13 cellular contexts compared by ENCODE assay signal in genomic region chr1:12132078-12132477, GRCh38. TPM values are rescaled to one million over a fixed set of nuclear protein-coding genes. Genes with fewer than 3 reads are reported as not detected.
DNase-seq lines count a peak whose midpoint lies in the region; ATAC-seq, FAIRE-seq and TF ChIP-seq lines count a peak whose summit lies in the region.
"Had no signal": no experiment of that assay in that cellular context is flagged by ENCODE, and none has a peak within 500 bp of the region (broad histone marks: within the 10 kb centered on the region; RNA-seq: fewer than 3 reads in every experiment).

No MANE protein-coding gene starts in this region.

- H3K36me3 ChIP-seq in tibial nerve (no peaks in the 10 kb centered on the region), small intestine (ENCODE audit: control insufficient read depth in 2 of 2, insufficient read depth in 2 of 2, low read length in 2 of 2) (no peaks in the 10 kb centered on the region), endodermal cell (ENCODE audit: control insufficient read depth, insufficient read depth, low read length) (no peaks in the 10 kb centered on the region)

- TF ChIP-seq POLR2A in tibial nerve (IDR thresholded peaks at IDR 0.05): no peak

- H3K4me3 Mint-ChIP-seq in activated T-cell treated with anti-CD3 and anti-CD28 coated beads, Interleukin-2, amount 50 U/mL, for 24 hours: no peak overlapping the region
- H3K4me3 Mint-ChIP-seq in activated CD4-positive, alpha-beta memory T cell treated with anti-CD3 and anti-CD28 coated beads for 36 hours: no peak overlapping the region
- H3K4me3 Mint-ChIP-seq in endodermal cell: no peak overlapping the region

- peak overlapping the region; percentile 89 for H3K27ac Mint-ChIP-seq in activated T-cell treated with anti-CD3 and anti-CD28 coated beads, Interleukin-2, amount 50 U/mL, for 24 hours
- H3K27ac Mint-ChIP-seq in activated CD4-positive, alpha-beta memory T cell treated with anti-CD3 and anti-CD28 coated beads for 36 hours: peak overlapping the region; percentile 80
- H3K27ac Mint-ChIP-seq in endodermal cell: no peak overlapping the region

- ATAC-seq in foreskin keratinocyte: peak; percentile 81
- ATAC-seq: A549 had no signal

- TF ChIP-seq EP300 in tibial nerve (IDR thresholded peaks at IDR 0.05): peak in 1 of 2 donors; percentile 41

- no peak overlapping the region for H3K9ac ChIP-seq in endodermal cell (ENCODE audit: extremely low read depth, low read length, poor library complexity, severe bottlenecking)

- intact Hi-C loops in activated CD4-positive, alpha-beta memory T cell treated with anti-CD3 and anti-CD28 coated beads for 36 hours (cut with micrococcal nuclease): loop anchor here (2.0 kb wide), 1 partner anchor 17 kb away; no protein-coding TSS in a partner anchor

- H3K27me3 Mint-ChIP-seq in activated T-cell treated with anti-CD3 and anti-CD28 coated beads, Interleukin-2, amount 50 U/mL, for 24 hours: no peaks in the 10 kb centered on the region
- H3K27me3 Mint-ChIP-seq in activated CD4-positive, alpha-beta memory T cell treated with anti-CD3 and anti-CD28 coated beads for 36 hours: no peaks in the 10 kb centered on the region
- H3K27me3 Mint-ChIP-seq in endodermal cell (ENCODE audit: insufficient read depth): no peaks in the 10 kb centered on the region

- H3K27me3 ChIP-seq in foreskin keratinocyte (no peaks in the 10 kb centered on the region), tibial nerve (no peaks in the 10 kb centered on the region), small intestine (ENCODE audit: control insufficient read depth in 2 of 2, insufficient read depth in 2 of 2, low read length in 2 of 2) (no peaks in the 10 kb centered on the region), endodermal cell (ENCODE audit: control insufficient read depth, insufficient read depth, low read length, poor library complexity, severe bottlenecking) (no peaks in the 10 kb centered on the region)

- POLR2A ChIA-PET in activated CD4-positive, alpha-beta memory T cell treated with anti-CD3 and anti-CD28 coated beads for 36 hours (lab: Charles Lee): no interaction called here

- peaks cover 27% of the 10 kb centered on the region for H3K36me3 Mint-ChIP-seq in activated T-cell treated with anti-CD3 and anti-CD28 coated beads, Interleukin-2, amount 50 U/mL, for 24 hours (ENCODE audit: low read depth)
- H3K36me3 Mint-ChIP-seq in activated CD4-positive, alpha-beta memory T cell treated with anti-CD3 and anti-CD28 coated beads for 36 hours: peaks cover 19% of the 10 kb centered on the region
- no peaks in the 10 kb centered on the region for H3K36me3 Mint-ChIP-seq in endodermal cell (ENCODE audit: low read depth)

- H3K4me3 ChIP-seq in tibial nerve (no peak overlapping the region), small intestine (ENCODE audit: low read depth in 1 of 2, low read length in 2 of 2) (no peak overlapping the region), endodermal cell (ENCODE audit: low read length) (no peak overlapping the region)
- H3K4me3 ChIP-seq: A549 had no signal

- FAIRE-seq in small intestine (lab: Jason Lieb, UNC): no peak
- FAIRE-seq: A549 had no signal

- no peak for TF ChIP-seq CTCF in foreskin keratinocyte (conservative IDR thresholded peaks at IDR 0.05)
- no peak for TF ChIP-seq CTCF in tibial nerve (IDR thresholded peaks at IDR 0.05)
- no peak for TF ChIP-seq CTCF in endodermal cell (conservative IDR thresholded peaks at IDR 0.05)

- no peaks in the 10 kb centered on the region for H3K9me3 Mint-ChIP-seq in activated T-cell treated with anti-CD3 and anti-CD28 coated beads, Interleukin-2, amount 50 U/mL, for 24 hours
- H3K9me3 Mint-ChIP-seq in activated CD4-positive, alpha-beta memory T cell treated with anti-CD3 and anti-CD28 coated beads for 36 hours: no peaks in the 10 kb centered on the region
- no peaks in the 10 kb centered on the region for H3K9me3 Mint-ChIP-seq in endodermal cell

- H3K9me3 ChIP-seq in tibial nerve (no peaks in the 10 kb centered on the region), small intestine (ENCODE audit: control insufficient read depth, low read depth) (no peaks in the 10 kb centered on the region), endodermal cell (ENCODE audit: control insufficient read depth, low read length) (no peaks in the 10 kb centered on the region)
- H3K9me3 ChIP-seq: A549 had no signal

- H3K27ac ChIP-seq in foreskin keratinocyte (no peak overlapping the region), tibial nerve (peak overlapping the region in 2 of 4 donors; percentile 69 to 80), small intestine (ENCODE audit: low read depth in 1 of 2, low read length in 1 of 2) (no peak overlapping the region), endodermal cell (ENCODE audit: low read depth, low read length) (no peak overlapping the region)
- H3K27ac ChIP-seq: A549 had no signal

- no peak for DNase-seq in activated T-cell treated with anti-CD3 and anti-CD28 coated beads, Interleukin-2, amount 50 U/mL, for 24 hours
- DNase-seq in activated T-cell treated with anti-CD3 and anti-CD28 coated beads, Interleukin-2, amount 50 U/mL, for 1 hour: no peak
- DNase-seq in activated CD4-positive, alpha-beta memory T cell treated with anti-CD3 and anti-CD28 coated beads for 36 hours: no peak
- DNase-seq in foreskin keratinocyte (peak; percentile 69 to 73), tibial nerve (ENCODE audit: low spot score in 2 of 2) (peak; percentile 41 to 72), small intestine (no peak), cortex of kidney (lab: John Stamatoyannopoulos, UW) (no peak), endodermal cell (no peak)
- DNase-seq: activated CD8-positive, alpha-beta memory T cell treated with anti-CD3 and anti-CD28 coated beads for 24 hours; cerebellar nuclear complex; NCI-H187 treated with DMSO at 0.1 percent for 48 hours; SIG-M5 had no signal

- 79 to 85% methylated on average over 8 of the region's 8 CpGs for WGBS in tibial nerve, 2 donors
- WGBS in small intestine, 3 donors: 84 to 92% (median 90%) methylated on average over 8 of the region's 8 CpGs
- WGBS in endodermal cell (ENCODE audit: insufficient coverage in 1 of 2, insufficient read length in 1 of 2), 2 experiments: 94 to 95% methylated on average over 8 of the region's 8 CpGs

- CTCF ChIA-PET in activated CD4-positive, alpha-beta memory T cell treated with anti-CD3 and anti-CD28 coated beads for 36 hours (lab: Charles Lee): interaction anchor here (0.6 to 1.1 kb wide), 2 partner anchors 8 to 74 kb away, joined by 3 read pairs; no protein-coding TSS in a partner anchor

- H3K4me1 Mint-ChIP-seq in activated T-cell treated with anti-CD3 and anti-CD28 coated beads, Interleukin-2, amount 50 U/mL, for 24 hours (ENCODE audit: low read depth): peaks cover 55% of the 10 kb centered on the region
- H3K4me1 Mint-ChIP-seq in activated CD4-positive, alpha-beta memory T cell treated with anti-CD3 and anti-CD28 coated beads for 36 hours (ENCODE audit: low read depth): peaks cover 35% of the 10 kb centered on the region
- peaks cover 5% of the 10 kb centered on the region for H3K4me1 Mint-ChIP-seq in endodermal cell

- H3K4me1 ChIP-seq in foreskin keratinocyte (peaks cover 9% of the 10 kb centered on the region), tibial nerve (peaks cover 0 to 57% (median 20%) of the 10 kb centered on the region in 4 donors), small intestine (ENCODE audit: control insufficient read depth in 2 of 2, insufficient read depth in 1 of 2, low read depth in 1 of 2, low read length in 1 of 2) (peaks cover 0 to 3% of the 10 kb centered on the region in 2 donors), endodermal cell (ENCODE audit: control insufficient read depth, insufficient read depth, low read length) (no peaks in the 10 kb centered on the region)
- H3K4me1 ChIP-seq: A549 had no signal

RNA-seq across cellular contexts. Expression of gene TNFRSF1B, which starts 34.7 kb away (rescaled TPM):
- total RNA-seq in activated CD4-positive, alpha-beta memory T cell treated with anti-CD3 and anti-CD28 coated beads for 36 hours: 100 to 1,000 TPM; 201 to 211 TPM
- total RNA-seq in foreskin keratinocyte (0.07 and 0.14 TPM in 2 replicates), tibial nerve (10 to 100 TPM; 27.4 to 62.1 (median 43.5) TPM), endodermal cell (under 1 TPM; 0.24 to 0.40 TPM)
- polyA plus RNA-seq in foreskin keratinocyte (0.02 and 0.03 TPM in 2 replicates), small intestine (10 to 100 TPM; 17.2 to 30.4 (median 20.0) TPM)
- 1.7 TPM for polyA plus RNA-seq in endodermal cell (2013, experiment 1 of 2)
- 0.95 TPM for polyA plus RNA-seq in endodermal cell (2013, experiment 2 of 2)

Comparison
In these comparisons a context has a peak if more than half of its experiments do, and no peak if none do; other contexts are left out.
1. DNase-seq: peak in foreskin keratinocyte (2 of 2) and tibial nerve (2 of 2); none in activated T-cell treated with anti-CD3 and anti-CD28 coated beads, Interleukin-2, amount 50 U/mL, for 24 hours (single experiment), activated T-cell treated with anti-CD3 and anti-CD28 coated beads, Interleukin-2, amount 50 U/mL, for 1 hour (single experiment), activated CD4-positive, alpha-beta memory T cell treated with anti-CD3 and anti-CD28 coated beads for 36 hours (single experiment), small intestine (single experiment), cortex of kidney (single experiment) and endodermal cell (single experiment).
2. RNA of gene TNFRSF1B, which starts 34.7 kb away (total RNA-seq): 201 to 211 TPM in activated CD4-positive, alpha-beta memory T cell treated with anti-CD3 and anti-CD28 coated beads for 36 hours and 27.4 to 62.1 TPM in tibial nerve; 0.24 to 0.40 TPM in endodermal cell and 0.07 to 0.14 TPM in foreskin keratinocyte; every median in the first group is over 10 times any median in the second.